ENCODE assay signal across 8 cellular contexts in genomic region chr2:219596954-219597551, GRCh38. TPM values are rescaled to one million over a fixed set of nuclear protein-coding genes. Genes with fewer than 3 reads are reported as not detected.
DNase-seq lines count a peak whose midpoint lies in the region; ATAC-seq and TF ChIP-seq lines count a peak whose summit lies in the region.

No MANE protein-coding gene starts in this region.

- POLR2A ChIA-PET in HEK293 (lab: Yijun Ruan, JAX) = interaction anchor here (0.6 to 4.4 kb wide), 12 partner anchors 20 to 210 kb away, joined by 3 to 44 read pairs (median 6); partner anchors contain the start of genes CHPF, DNPEP, INHA and OBSL1

- 12 to 13% methylated on average over 19 of the region's 19 CpGs for WGBS in ectodermal cell, 2 experiments

- H3K4me1 ChIP-seq in HEK293 (ENCODE audit: control insufficient read depth, insufficient read depth, low read length) (peaks cover 6% of the 10 kb centered on the region), ectodermal cell (ENCODE audit: control insufficient read depth, insufficient read depth, low read length) (no peaks in the 10 kb centered on the region), muscle layer of duodenum (ENCODE audit: control insufficient read depth in 1 of 2, insufficient read depth in 2 of 2, low read length in 2 of 2) (peaks cover 0 to 7% of the 10 kb centered on the region in 2 donors)

- CTCF ChIA-PET in HEK293 (lab: Yijun Ruan, JAX) = interaction anchor here (0.9 to 3.4 kb wide), 4 partner anchors 37 to 323 kb away, joined by 3 to 13 read pairs (median 8); no protein-coding TSS in a partner anchor

- ATAC-seq in GM18505 (IDR thresholded peaks at IDR 0.05; ENCODE audit: unreplicated experiment) = peak; percentile 5

- peak; percentile 54 for DNase-seq in NOMO-1 treated with DMSO at 0.1 percent for 48 hours (lab: John Stamatoyannopoulos, UW; ENCODE audit: unreplicated experiment)
- DNase-seq in retina = no peak
- DNase-seq in DMS 273 treated with DMSO at 0.1 percent for 48 hours (lab: John Stamatoyannopoulos, UW) = no peak
- no peak for DNase-seq in DMS114 treated with DMSO at 0.1 percent for 48 hours (lab: John Stamatoyannopoulos, UW; ENCODE audit: unreplicated experiment)

- peaks cover 0 to 11% of the 10 kb centered on the region in 2 experiments; a peak in 1 of 3 replicates for H3K36me3 ChIP-seq in HEK293 (ENCODE audit: control insufficient read depth in 2 of 2, insufficient read depth in 1 of 2, low read length in 2 of 2)
- no peaks in the 10 kb centered on the region for H3K36me3 ChIP-seq in ectodermal cell (ENCODE audit: control insufficient read depth, insufficient read depth, low read length)
- H3K36me3 ChIP-seq in muscle layer of duodenum (ENCODE audit: control insufficient read depth in 1 of 2, insufficient read depth in 2 of 2, low read length in 2 of 2) = peaks cover 10 to 11% of the 10 kb centered on the region in 2 donors

- H3K27ac ChIP-seq in HEK293 (ENCODE audit: extremely low read depth, low read depth, low read length) (peak overlapping the region; percentile 85), ectodermal cell (ENCODE audit: insufficient read depth, low read depth, low read length, poor library complexity, severe bottlenecking) (peak overlapping the region; percentile 93), muscle layer of duodenum (ENCODE audit: low read length) (peak overlapping the region; percentile 96)

- no peak for TF ChIP-seq POLR2A in GM18505 (IDR thresholded peaks at IDR 0.05; ENCODE audit: borderline replicate concordance, extremely low read depth, insufficient read depth, insufficient read length)

- H3K27me3 ChIP-seq in ectodermal cell (ENCODE audit: control insufficient read depth, insufficient read depth, low read length, poor library complexity, severe bottlenecking) (no peaks in the 10 kb centered on the region), muscle layer of duodenum (ENCODE audit: low read depth, low read length) (no peaks in the 10 kb centered on the region)

- peak overlapping the region; percentile 84 for H3K4me3 ChIP-seq in HEK293 (ENCODE audit: low read depth, low read length)
- H3K4me3 ChIP-seq in ectodermal cell (ENCODE audit: insufficient read depth, low read depth, low read length) = peak overlapping the region; percentile 86
- peak overlapping the region; percentile 81 to 92 for H3K4me3 ChIP-seq in muscle layer of duodenum (ENCODE audit: low read depth in 1 of 2, low read length in 2 of 2)

- no peak for TF ChIP-seq CTCF in HEK293 (tag by site-specific recombination; IDR thresholded peaks at IDR 0.05)

- no peaks in the 10 kb centered on the region for H3K9me3 ChIP-seq in HEK293 (ENCODE audit: control insufficient read depth, insufficient read depth, low read depth, low read length)
- no peaks in the 10 kb centered on the region for H3K9me3 ChIP-seq in ectodermal cell (ENCODE audit: control insufficient read depth, low read length)
- no peaks in the 10 kb centered on the region for H3K9me3 ChIP-seq in muscle layer of duodenum (ENCODE audit: control insufficient read depth in 1 of 2, low read length in 2 of 2)

TF ChIP-seq in HEK293, 187 proteins besides CTCF, POLR2A, EP300 and RAD21:
- TF ChIP-seq PBX3 (CRISPR knock-in tag; IDR thresholded peaks at IDR 0.05) (no peak), KLF7 (tag by site-specific recombination; IDR thresholded peaks at IDR 0.05; ENCODE audit: borderline replicate concordance) (no peak), SCRT1 (tag by site-specific recombination; IDR thresholded peaks at IDR 0.05; ENCODE audit: borderline replicate concordance) (no peak), SETDB1 (IDR thresholded peaks at IDR 0.05; ENCODE audit: insufficient read length, low read length) (no peak), ATF2 (tag by site-specific recombination; IDR thresholded peaks at IDR 0.05; ENCODE audit: low read depth) (no peak), ZNF658 (tag by site-specific recombination; IDR thresholded peaks at IDR 0.05) (no peak), ZNF146 (tag by site-specific recombination; IDR thresholded peaks at IDR 0.05) (no peak), ZNF626 (tag by site-specific recombination; IDR thresholded peaks at IDR 0.05) (no peak), ZNF394 (tag by site-specific recombination; IDR thresholded peaks at IDR 0.05; ENCODE audit: borderline replicate concordance) (no peak), ZNF148 (tag by site-specific recombination; IDR thresholded peaks at IDR 0.05; ENCODE audit: borderline replicate concordance) (no peak), ZNF324 (tag by site-specific recombination; IDR thresholded peaks at IDR 0.05) (no peak), ZNF558 (tag by site-specific recombination; IDR thresholded peaks at IDR 0.05) (no peak), ZNF311 (tag by site-specific recombination; IDR thresholded peaks at IDR 0.05; ENCODE audit: borderline replicate concordance) (no peak), ZNF214 (tag by site-specific recombination; IDR thresholded peaks at IDR 0.05; ENCODE audit: borderline replicate concordance) (no peak)
TF ChIP-seq in HEK293: peak in this region for 0.

RNA-seq across cellular contexts. Expression of gene STK11IP, which starts 0.6 kb away (rescaled TPM):
- 30.4 TPM for polyA plus RNA-seq in ectodermal cell (2013, experiment 1 of 4)
- 19.7 TPM for polyA plus RNA-seq in ectodermal cell (2013, experiment 2 of 4)
- 26.3 TPM for polyA plus RNA-seq in ectodermal cell (2013, experiment 3 of 4)
- polyA plus RNA-seq in ectodermal cell (2013, experiment 4 of 4) = 28.2 TPM

RNA-seq across cellular contexts. Expression of gene INHA, which starts 24.9 kb away (rescaled TPM):
- polyA plus RNA-seq in ectodermal cell (2013, experiment 1 of 4) = 0.93 TPM
- polyA plus RNA-seq in ectodermal cell (2013, experiment 2 of 4) = 0.39 TPM
- polyA plus RNA-seq in ectodermal cell (2013, experiment 3 of 4) = 0.80 TPM
- 0.65 TPM for polyA plus RNA-seq in ectodermal cell (2013, experiment 4 of 4)

RNA-seq across cellular contexts. Expression of gene OBSL1, which starts 25.7 kb away (rescaled TPM):
- 77.4 TPM for polyA plus RNA-seq in ectodermal cell (2013, experiment 1 of 4)
- 82.3 TPM for polyA plus RNA-seq in ectodermal cell (2013, experiment 2 of 4)
- 66.5 TPM for polyA plus RNA-seq in ectodermal cell (2013, experiment 3 of 4)
- 79.2 TPM for polyA plus RNA-seq in ectodermal cell (2013, experiment 4 of 4)

RNA-seq across cellular contexts. Expression of gene SLC4A3, which starts 30.4 kb away (rescaled TPM):
- polyA plus RNA-seq in ectodermal cell (2013, experiment 1 of 4) = 3.0 TPM
- 4.4 TPM for polyA plus RNA-seq in ectodermal cell (2013, experiment 2 of 4)
- polyA plus RNA-seq in ectodermal cell (2013, experiment 3 of 4) = 2.7 TPM
- polyA plus RNA-seq in ectodermal cell (2013, experiment 4 of 4) = 3.9 TPM

RNA-seq across cellular contexts. Expression of gene TMEM198, which starts 53.2 kb away (rescaled TPM):
- 1.6 TPM for polyA plus RNA-seq in ectodermal cell (2013, experiment 1 of 4)
- polyA plus RNA-seq in ectodermal cell (2013, experiment 2 of 4) = 2.7 TPM
- 2.7 TPM for polyA plus RNA-seq in ectodermal cell (2013, experiment 3 of 4)
- 2.8 TPM for polyA plus RNA-seq in ectodermal cell (2013, experiment 4 of 4)
